ENCODE assay signal across 25 cellular contexts in genomic region chr3:16070707-16071106, GRCh38.
"Had no signal": no experiment of that assay in that cellular context is flagged by ENCODE, and none has a peak within 500 bp of the region (broad histone marks: within the 10 kb centered on the region; RNA-seq: fewer than 3 reads in every experiment).

No MANE protein-coding gene starts in this region.

- H3K27me3 ChIP-seq: body of pancreas, cardiac muscle cell, stomach, transverse colon, uterus had no signal

- H3K36me3 ChIP-seq: cardiac muscle cell, stomach, transverse colon, uterus, WERI-Rb-1 had no signal

- H3K4me3 ChIP-seq: body of pancreas, cardiac muscle cell, mucosa of descending colon, stomach, transverse colon, uterus had no signal

- H3K4me1 ChIP-seq: body of pancreas, parathyroid adenoma, transverse colon, uterus had no signal

- H3K9me3 ChIP-seq: body of pancreas, mucosa of descending colon, stomach, transverse colon, uterus had no signal

- DNase-seq: activated CD4-positive, alpha-beta T cell treated with anti-CD3 and anti-CD28 coated beads, Interleukin-2, amount 10 ng/mL, durations not matched to agents 7 days and 5 days; activated CD4-positive, CD25-positive, alpha-beta regulatory T cell treated with anti-CD3 and anti-CD28 coated beads, Interleukin-2, amount 50 U/mL, for 72 hours; activated CD8-positive, alpha-beta memory T cell treated with anti-CD3 and anti-CD28 coated beads, Interleukin-2, amount 10 ng/mL, durations not matched to agents 7 days and 5 days; activated CD8-positive, alpha-beta T cell treated with anti-CD3 and anti-CD28 coated beads for 36 hours; activated gamma-delta T cell; activated naive CD4-positive, alpha-beta T cell treated with anti-CD3 and anti-CD28 coated beads, Interleukin-2, amount 50 U/mL, for 16 hours; activated naive CD8-positive, alpha-beta T cell treated with anti-CD3 and anti-CD28 coated beads, Interleukin-2, amount 50 U/mL, for 24 hours; body of pancreas; effector CD4-positive, alpha-beta T cell; foreskin fibroblast; immature natural killer cell; mesendoderm; small intestine; stimulated activated CD4-positive, alpha-beta T cell treated with anti-CD3 and anti-CD28 coated beads, Interleukin-2, amount 100 ng/mL, for 24 hours; stomach; transverse colon; uterus; WERI-Rb-1 had no signal

- ATAC-seq: activated CD8-positive, alpha-beta memory T cell treated with anti-CD3 and anti-CD28 coated beads, Interleukin-2, amount 10 ng/mL, durations not matched to agents 7 days and 5 days; activated CD8-positive, alpha-beta T cell treated with anti-CD3 and anti-CD28 coated beads for 36 hours; activated naive CD8-positive, alpha-beta T cell treated with anti-CD3 and anti-CD28 coated beads, Interleukin-2, amount 50 U/mL, for 24 hours; body of pancreas; sciatic nerve; stimulated activated effector memory CD8-positive, alpha-beta T cell treated with anti-CD3 and anti-CD28 coated beads, Interleukin-12 subunit alpha, Interleukin-12 subunit beta, amount 100 ng/mL, for 72 hours had no signal

- FAIRE-seq: endometrium, small intestine, TTC549 had no signal

- H3K27ac ChIP-seq: body of pancreas, cardiac muscle cell, parathyroid adenoma, stomach, transverse colon, uterus, WERI-Rb-1 had no signal
